Comparison of ENCODE assay signal across 13 cellular contexts in the genomic region with DNA sequence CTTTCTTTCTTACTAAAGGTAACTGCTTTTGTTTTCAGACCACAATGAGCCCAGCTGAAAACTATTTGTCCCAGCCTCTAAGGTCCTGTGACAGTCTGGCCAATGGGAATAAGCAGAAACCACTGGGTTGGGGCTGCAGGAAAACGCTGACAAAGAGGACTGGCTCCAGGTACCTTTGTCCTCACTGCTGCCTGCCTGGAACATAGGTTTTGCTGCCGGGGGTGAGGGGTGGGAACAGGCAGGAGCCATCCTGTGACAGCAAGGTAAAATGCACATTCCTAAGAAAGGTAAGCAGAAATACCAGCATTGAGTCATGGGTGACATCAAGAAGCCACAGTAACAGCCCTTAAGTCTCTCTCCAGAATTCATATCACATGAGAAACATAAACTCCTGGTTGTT. TPM values are rescaled to one million over a fixed set of nuclear protein-coding genes. Genes with fewer than 3 reads are reported as not detected.
DNase-seq lines count a peak whose midpoint lies in the region; ATAC-seq, FAIRE-seq and TF ChIP-seq lines count a peak whose summit lies in the region.
"Had no signal": no experiment of that assay in that cellular context is flagged by ENCODE, and none has a peak within 500 bp of the region (broad histone marks: within the 10 kb centered on the region; RNA-seq: fewer than 3 reads in every experiment).

No MANE protein-coding gene starts in this region.

- TF ChIP-seq POLR2A in H1 (IDR thresholded peaks at IDR 0.05; ENCODE audit: control extremely low read depth in 1 of 2, low read depth in 2 of 2, low read length in 2 of 2): no peak

- no peak for TF ChIP-seq EP300 in H1 (IDR thresholded peaks at IDR 0.05; ENCODE audit: borderline replicate concordance in 1 of 2, low read depth in 2 of 2, low read length in 2 of 2)

- peaks cover 0 to 4% of the 10 kb centered on the region in 2 experiments for H4K20me1 ChIP-seq in H1 (replicated peaks in 1 of 2; ENCODE audit: control insufficient read depth in 1 of 2, insufficient read depth in 2 of 2, low read length in 2 of 2)

- peaks cover 57% of the 10 kb centered on the region for H3K4me1 Mint-ChIP-seq in CD8-positive, alpha-beta T cell (ENCODE audit: low read depth)
- peaks cover 39 to 62% (median 41%) of the 10 kb centered on the region in 3 donors for H3K4me1 Mint-ChIP-seq in naive B cell

- no peak overlapping the region for H2BK120ac ChIP-seq in H1 (replicated peaks; ENCODE audit: low read depth, low read length)

- no peaks in the 10 kb centered on the region for H3K9me3 ChIP-seq in CD8-positive, alpha-beta T cell (ENCODE audit: low read length)
- no peaks in the 10 kb centered on the region for H3K9me3 ChIP-seq in H1 (ENCODE audit: insufficient read depth in 2 of 2, low read depth in 1 of 2, low read length in 1 of 2)
- H3K9me3 ChIP-seq: SJSA1 had no signal

- no peak overlapping the region for H3K4me3 ChIP-seq in CD8-positive, alpha-beta T cell (ENCODE audit: low read depth, low read length)
- peak overlapping the region; percentile 12 for H3K4me3 ChIP-seq in LNCaP clone FGC (ENCODE audit: low read depth, low read length)
- no peak overlapping the region; a peak in 1 of 8 replicates for H3K4me3 ChIP-seq in H1 (ENCODE audit: extremely low read depth in 1 of 4, insufficient read depth in 2 of 4, low read depth in 3 of 4, low read length in 4 of 4)
- H3K4me3 ChIP-seq: SJSA1 had no signal

- H3K9me3 Mint-ChIP-seq in CD8-positive, alpha-beta T cell: no peaks in the 10 kb centered on the region
- H3K9me3 Mint-ChIP-seq in naive B cell: no peaks in the 10 kb centered on the region

- H3K4ac ChIP-seq in H1 (replicated peaks; ENCODE audit: insufficient read length, low read depth, low read length): no peak overlapping the region

- H2BK20ac ChIP-seq in H1 (ENCODE audit: low read length): no peak overlapping the region

- CTCF ChIA-PET in CD8-positive, alpha-beta T cell (lab: Charles Lee): interaction anchor here (0.7 to 2.0 kb wide), 2 partner anchors 37 to 135 kb away, joined by 3 to 6 read pairs; no protein-coding TSS in a partner anchor
- CTCF ChIA-PET in H1 (lab: Charles Lee; ENCODE audit: partially characterized antibody): interaction anchor here (0.8 to 2.5 kb wide), 9 partner anchors 10 to 118 kb away, joined by 3 to 8 read pairs (median 4); no protein-coding TSS in a partner anchor

- H3K79me1 ChIP-seq in H1 (ENCODE audit: low read depth, low read length): peaks cover 2% of the 10 kb centered on the region; the same call in 1 of the 2 replicates

- DNase-seq in CD8-positive, alpha-beta T cell: no peak
- DNase-seq in LNCaP clone FGC (ENCODE audit: low read depth): no peak
- peak; percentile 66 to 82 for DNase-seq in H1 (ENCODE audit: low read depth in 1 of 2, low spot score in 2 of 2)
- no peak for DNase-seq in naive B cell
- no peak for DNase-seq in NCI-H1105 (lab: John Stamatoyannopoulos, UW)
- DNase-seq: activated CD8-positive, alpha-beta memory T cell treated with anti-CD3 and anti-CD28 coated beads, Interleukin-2, amount 50 U/mL, for 4 hours; DMS79; NCI-H1417 treated with DMSO at 0.1 percent for 48 hours; nucleus accumbens had no signal

- no peak for ATAC-seq in CD8-positive, alpha-beta T cell
- ATAC-seq in naive B cell (ENCODE audit: low read depth in 2 of 2) (no peak), GM21360 (IDR thresholded peaks at IDR 0.05; ENCODE audit: unreplicated experiment) (no peak), HG02763 (IDR thresholded peaks at IDR 0.05; ENCODE audit: unreplicated experiment) (no peak), HG03565 (IDR thresholded peaks at IDR 0.05; ENCODE audit: unreplicated experiment) (no peak)

- H3K14ac ChIP-seq in H1 (ENCODE audit: insufficient read length): no peak overlapping the region

- no peak overlapping the region for H2BK12ac ChIP-seq in H1 (ENCODE audit: low read depth, low read length)

- no peak overlapping the region for H4K8ac ChIP-seq in H1 (ENCODE audit: extremely low read depth, insufficient read depth, low read length)

- peak; percentile 79 for FAIRE-seq in H1 (lab: Jason Lieb, UNC)

- no peak overlapping the region for H3K27ac ChIP-seq in CD8-positive, alpha-beta T cell (ENCODE audit: low read depth, low read length)
- H3K27ac ChIP-seq in H1 (ENCODE audit: low read depth, low read length): no peak overlapping the region
- H3K27ac ChIP-seq: SJSA1 had no signal

- peaks cover 14% of the 10 kb centered on the region for H3K36me3 Mint-ChIP-seq in CD8-positive, alpha-beta T cell
- H3K36me3 Mint-ChIP-seq in naive B cell: peaks cover 0 to 2% of the 10 kb centered on the region in 2 donors

- H3K9ac ChIP-seq in H1 (replicated peaks in 1 of 4; ENCODE audit: extremely low read depth in 1 of 4, low read depth in 3 of 4, low read length in 3 of 4): peak overlapping the region in 1 of 4 experiments; percentile 28; a peak in 1 of 7 replicates

- intact Hi-C loops in CD8-positive, alpha-beta T cell (cut with DNase I, micrococcal nuclease): no loop called here

- no peak overlapping the region for H4K91ac ChIP-seq in H1 (replicated peaks; ENCODE audit: insufficient read length, low read length)

- H3K36me3 ChIP-seq in CD8-positive, alpha-beta T cell (ENCODE audit: insufficient read depth, low read length): no peaks in the 10 kb centered on the region
- peaks cover 0 to 3% (median 0%) of the 10 kb centered on the region in 4 experiments; a peak in 1 of 8 replicates for H3K36me3 ChIP-seq in H1 (ENCODE audit: control insufficient read depth in 2 of 4, insufficient read depth in 4 of 4, low read length in 3 of 4)

- H2BK5ac ChIP-seq in H1 (ENCODE audit: low read depth, low read length): no peak overlapping the region

- peaks cover 13% of the 10 kb centered on the region for H3K4me1 ChIP-seq in CD8-positive, alpha-beta T cell (ENCODE audit: insufficient read depth, low read length)
- H3K4me1 ChIP-seq in H1 (replicated peaks in 1 of 4; ENCODE audit: control insufficient read depth in 3 of 4, insufficient read depth in 4 of 4, low read length in 3 of 4): peaks cover 0 to 12% (median 5%) of the 10 kb centered on the region in 4 experiments; a peak in 5 of 7 replicates

- H3K4me2 ChIP-seq in H1 (ENCODE audit: insufficient read depth in 1 of 2, low read depth in 2 of 2, low read length in 2 of 2): peak overlapping the region; percentile 3 to 42; a peak in 3 of 4 replicates

- no peaks in the 10 kb centered on the region for H3K27me3 Mint-ChIP-seq in CD8-positive, alpha-beta T cell (ENCODE audit: low read depth)
- H3K27me3 Mint-ChIP-seq in naive B cell: no peaks in the 10 kb centered on the region

- POLR2A ChIA-PET in CD8-positive, alpha-beta T cell (lab: Charles Lee): no interaction called here
- POLR2A ChIA-PET in H1 (lab: Charles Lee; ENCODE audit: partially characterized antibody): interaction anchor here (0.9 to 1.8 kb wide), 6 partner anchors 10 to 160 kb away, joined by 3 to 9 read pairs (median 4); partner anchors contain the start of genes CEP76, PSMG2 and PTPN2

- peak overlapping the region; percentile 43 for H3K27ac Mint-ChIP-seq in CD8-positive, alpha-beta T cell
- peak overlapping the region in 5 of 6 donors; percentile 7 to 85 (median 32) for H3K27ac Mint-ChIP-seq in naive B cell

- H3K4me3 Mint-ChIP-seq in CD8-positive, alpha-beta T cell: no peak overlapping the region
- peak overlapping the region in 2 of 8 donors; percentile 34 to 41 for H3K4me3 Mint-ChIP-seq in naive B cell

- no peaks in the 10 kb centered on the region for H3K27me3 ChIP-seq in CD8-positive, alpha-beta T cell (ENCODE audit: insufficient read depth, low read length)
- H3K27me3 ChIP-seq in H1 (replicated peaks in 1 of 4; ENCODE audit: control insufficient read depth in 3 of 4, extremely low read depth in 1 of 4, insufficient read depth in 3 of 4, low read length in 3 of 4): no peaks in the 10 kb centered on the region
- H3K27me3 ChIP-seq: SJSA1 had no signal

- H2AFZ ChIP-seq in H1 (ENCODE audit: low read length): no peak overlapping the region

- H3K23me2 ChIP-seq in H1 (ENCODE audit: low read depth, low read length): no peaks in the 10 kb centered on the region; the same call in 1 of the 2 replicates

- peaks cover 3 to 87% of the 10 kb centered on the region in 2 experiments; a peak in 3 of 4 replicates for H3K79me2 ChIP-seq in H1 (ENCODE audit: control insufficient read depth in 1 of 2, insufficient read depth in 2 of 2, low read length in 2 of 2)

- H3K18ac ChIP-seq in H1 (ENCODE audit: extremely low read depth, low read length): no peak overlapping the region

- no peak for TF ChIP-seq CTCF in CD8-positive, alpha-beta T cell (IDR thresholded peaks at IDR 0.05)
- no peak for TF ChIP-seq CTCF in LNCaP clone FGC (IDR thresholded peaks at IDR 0.05; ENCODE audit: control insufficient read depth, extremely low read depth, insufficient read depth)
- no peak for TF ChIP-seq CTCF in H1 (IDR thresholded peaks at IDR 0.05; ENCODE audit: control extremely low read depth in 1 of 3, insufficient read depth in 1 of 3, low read depth in 1 of 3, low read length in 3 of 3)

- no peak overlapping the region for H2AK5ac ChIP-seq in H1 (ENCODE audit: low read depth, low read length)

- no peak overlapping the region for H3K23ac ChIP-seq in H1 (ENCODE audit: insufficient read length)

- H2BK15ac ChIP-seq in H1 (ENCODE audit: low read length): no peak overlapping the region

- TF ChIP-seq RAD21 in H1 (IDR thresholded peaks at IDR 0.05 in 1 of 2, conservative IDR thresholded peaks at IDR 0.05 in 1 of 2; ENCODE audit: low read depth in 2 of 2, low read length in 2 of 2): no peak; a peak in 1 of 4 replicates

- WGBS in H1 (ENCODE audit: extremely low coverage in 1 of 2, insufficient coverage in 1 of 2, insufficient read length in 1 of 2, insufficient replicate concordance in 2 of 2, low coverage in 1 of 2, low lambda C conversion rate in 2 of 2, missing lambda C conversion rate in 1 of 2), 2 experiments: 21% methylated on average over 2 of the region's 2 CpGs; no CpG with 5 or more reads in 1 of the 2 experiments

- H3K56ac ChIP-seq in H1 (replicated peaks; ENCODE audit: insufficient read length, low read depth, low read length): no peak overlapping the region

- no peak overlapping the region for H4K5ac ChIP-seq in H1 (ENCODE audit: insufficient read length, low read depth, low read length)

TF ChIP-seq in H1, 55 proteins besides CTCF, POLR2A, EP300 and RAD21 (continues in another document):
- no peak for TF ChIP-seq RNF2 (IDR thresholded peaks at IDR 0.05; ENCODE audit: borderline replicate concordance, low read depth, low read length, missing control alignments, poor library complexity, severe bottlenecking)

RNA-seq across cellular contexts. Expression of gene PTPN2, which starts 21.6 kb away (rescaled TPM):
- 10 to 100 TPM; 61.7 to 62.8 TPM for total RNA-seq in CD8-positive, alpha-beta T cell
- 54.0 and 54.5 TPM in 2 replicates for total RNA-seq in H1 (2021; fragmentation: NEBNext Ultra II Directional; extraction: Animal tissue kit (Norgen Biotek cat#: 25700))
- polyA plus RNA-seq in H1 (2011; rRNA removed): 11.6 and 16.4 TPM in 2 replicates
- 28.2 TPM for polyA plus RNA-seq in H1 (2011; cell fraction: cytosol; rRNA removed)
- polyA plus RNA-seq in H1 (2011; cell fraction: nucleus; rRNA removed): 22.1 TPM
- polyA plus RNA-seq in H1 (2012, experiment 1 of 2): 31.5 to 52.7 TPM (median 36.8 TPM) in 4 replicates
- 6.6 TPM for polyA plus RNA-seq in H1 (2012, experiment 2 of 2)
- polyA plus RNA-seq in H1 (2013, experiment 1 of 2): 44.5 TPM
- 43.4 TPM for polyA plus RNA-seq in H1 (2013, experiment 2 of 2)
- polyA minus RNA-seq in H1 (2011; rRNA and poly(A)+ RNA removed): 50.2 and 63.2 TPM in 2 replicates
- polyA minus RNA-seq in H1 (2011; cell fraction: cytosol; rRNA and poly(A)+ RNA removed): 27.0 TPM
- 39.9 TPM for polyA minus RNA-seq in H1 (2011; cell fraction: nucleus; rRNA and poly(A)+ RNA removed)
- 100 to 1,000 TPM in 2 of 6 donors, 10 to 100 TPM in 4; 84.6 to 112 (median 99.1) TPM for polyA plus RNA-seq in naive B cell (ENCODE audit: low read depth in 6 of 6)

Comparison
In these comparisons a context has a peak if more than half of its experiments do, and no peak if none do; other contexts are left out.
1. DNase-seq: peak in H1 (2 of 2); none in CD8-positive, alpha-beta T cell (0 of 7), LNCaP clone FGC (single experiment), naive B cell (single experiment) and NCI-H1105 (single experiment).